In genomic region chr14:77123381-77124344, GRCh38 we compare ENCODE assay signal across 8 cellular contexts. TPM values are rescaled to one million over a fixed set of nuclear protein-coding genes. Genes with fewer than 3 reads are reported as not detected.
DNase-seq lines count a peak whose midpoint lies in the region; ATAC-seq, FAIRE-seq and TF ChIP-seq lines count a peak whose summit lies in the region.

No MANE protein-coding gene starts in this region.

- in situ Hi-C loops in GM12878 (cut with MboI) = no loop called here

- BruUV-seq in GM12878 (replicated peaks; lab: Mats Ljungman, UMichigan) = no TSS peak

- H3K27me3 ChIP-seq in GM12878 (replicated peaks in 1 of 2; ENCODE audit: control insufficient read depth in 2 of 2, insufficient read depth in 2 of 2, low read length in 1 of 2) = peaks cover 6 to 7% of the 10 kb centered on the region in 2 experiments; a peak in 2 of 4 replicates
- peaks cover 0 to 6% of the 10 kb centered on the region in 2 donors for H3K27me3 ChIP-seq in tibial artery

- no peak for TF ChIP-seq POLR2A in GM12878 (IDR thresholded peaks at IDR 0.05; ENCODE audit: low read depth, low read length)

- no peaks in the 10 kb centered on the region for H3K79me2 ChIP-seq in GM12878 (ENCODE audit: control insufficient read depth, insufficient read depth, low read length)

- H3K4me3 ChIP-seq in GM12878 (no peak overlapping the region; the same call in 1 of the 2 replicates), tibial artery (no peak overlapping the region)

- H3K9ac ChIP-seq in GM12878 (ENCODE audit: control insufficient read depth, insufficient read depth, low read length) = no peak overlapping the region

- no peak for ATAC-seq in GM12878
- ATAC-seq in GM19397 (IDR thresholded peaks at IDR 0.05; ENCODE audit: unreplicated experiment) = no peak

- peak; percentile 14 for DNase-seq in DMS 273 treated with DMSO at 0.1 percent for 48 hours (lab: John Stamatoyannopoulos, UW)
- DNase-seq in NCI-H1105 treated with DMSO at 0.1 percent for 48 hours (lab: John Stamatoyannopoulos, UW) = peak; percentile 61
- no peak for DNase-seq in GM12878 (ENCODE audit: low read depth, low spot score)
- peak; percentile 71 for DNase-seq in mesenteric fat pad (ENCODE audit: low spot score)
- DNase-seq in effector CD4-positive, alpha-beta T cell = no peak
- DNase-seq in tibial artery = no peak
- DNase-seq in NK-92 (lab: John Stamatoyannopoulos, UW; ENCODE audit: unreplicated experiment) = no peak

- no peak for TF ChIP-seq RAD21 in GM12878 (IDR thresholded peaks at IDR 0.05; ENCODE audit: insufficient read depth, low read depth, low read length)

- CTCF ChIA-PET in GM12878 (lab: Yijun Ruan, JAX) = interaction anchor here (0.5 to 21.2 kb wide), 35 partner anchors 7 to 706 kb away, joined by 3 to 445 read pairs (median 4); partner anchors contain the start of genes CIPC, GSTZ1 and POMT2

- no peak overlapping the region for H2AFZ ChIP-seq in GM12878 (ENCODE audit: control insufficient read depth, low read depth, low read length)

- no peaks in the 10 kb centered on the region for H4K20me1 ChIP-seq in GM12878 (ENCODE audit: control insufficient read depth, insufficient read depth)

- H3K27ac ChIP-seq in GM12878 (ENCODE audit: control insufficient read depth, insufficient read depth) = no peak overlapping the region
- no peak overlapping the region for H3K27ac ChIP-seq in tibial artery

- SMC1A ChIA-PET in GM12878 (lab: Charles Lee; ENCODE audit: uncharacterized antibody, unreplicated experiment) = interaction anchor here (0.6 to 20.2 kb wide), 20 partner anchors 9 to 447 kb away, joined by 3 to 428 read pairs (median 7); partner anchors contain the start of gene CIPC

- peak overlapping the region; percentile 90 for H3K4me2 ChIP-seq in GM12878 (ENCODE audit: control insufficient read depth, insufficient read depth)

- TF ChIP-seq EP300 in GM12878 (IDR thresholded peaks at IDR 0.05; ENCODE audit: borderline replicate concordance in 1 of 2, control insufficient read depth in 1 of 2, low read depth in 2 of 2, low read length in 2 of 2) = no peak

- no peak for TF ChIP-seq CTCF in GM12878 (IDR thresholded peaks at IDR 0.05 in 2 of 3, conservative IDR thresholded peaks at IDR 0.05 in 1 of 3; ENCODE audit: control insufficient read depth in 2 of 3, extremely low read depth in 1 of 3, insufficient read depth in 1 of 3, low read depth in 3 of 3, low read length in 3 of 3)
- TF ChIP-seq CTCF in tibial artery (IDR thresholded peaks at IDR 0.05) = no peak

- POLR2A ChIA-PET in GM12878 (lab: Charles Lee) = interaction anchor here (0.6 to 5.2 kb wide), 6 partner anchors 21 to 77 kb away, joined by 3 to 68 read pairs (median 4); partner anchors contain the start of gene CIPC

- RAD21 ChIA-PET in GM12878 (lab: Charles Lee; ENCODE audit: unreplicated experiment) = interaction anchor here (0.6 to 5.7 kb wide), 25 partner anchors 10 to 250 kb away, joined by 3 to 185 read pairs (median 8); partner anchors contain the start of gene CIPC

- H3K4me1 ChIP-seq in GM12878 (ENCODE audit: control insufficient read depth, insufficient read depth, low read length) (peaks cover 53% of the 10 kb centered on the region), tibial artery (peaks cover 0 to 25% (median 15%) of the 10 kb centered on the region in 4 donors)

- intact Hi-C loops in GM12878 (cut with micrococcal nuclease; ENCODE audit: unreplicated experiment) = no loop called here
- intact Hi-C loops in tibial artery (cut with DNase I; ENCODE audit: low total_unique reads) = no loop called here

- no peaks in the 10 kb centered on the region for H3K36me3 ChIP-seq in GM12878 (ENCODE audit: control insufficient read depth in 2 of 2, insufficient read depth in 2 of 2, low read length in 1 of 2)
- peaks cover 4 to 24% (median 11%) of the 10 kb centered on the region in 3 donors for H3K36me3 ChIP-seq in tibial artery

- H3K9me3 ChIP-seq in GM12878 (replicated peaks; ENCODE audit: control insufficient read depth, insufficient read depth, low read length) = no peaks in the 10 kb centered on the region
- H3K9me3 ChIP-seq in tibial artery = no peaks in the 10 kb centered on the region

- FAIRE-seq in GM12878 (lab: Jason Lieb, UNC) = no peak

- WGBS in GM12878 (ENCODE audit: insufficient coverage, insufficient replicate concordance, low lambda C conversion rate, missing lambda C conversion rate) = 8% methylated on average over 9 of the region's 9 CpGs

TF ChIP-seq in GM12878, 131 proteins besides CTCF, POLR2A, EP300 and RAD21 (continues in another document):
- TF ChIP-seq POU2F2 (IDR thresholded peaks at IDR 0.05; ENCODE audit: borderline replicate concordance, low read depth, low read length) (no peak), MEF2B (IDR thresholded peaks at IDR 0.05; ENCODE audit: partially characterized antibody, poor library complexity, severe bottlenecking) (peak; percentile 78), FOS (IDR thresholded peaks at IDR 0.05; ENCODE audit: borderline replicate concordance, extremely low read depth, insufficient read length) (no peak), MTA3 (IDR thresholded peaks at IDR 0.05; ENCODE audit: borderline replicate concordance, low read length) (no peak), NR2F1 (conservative IDR thresholded peaks at IDR 0.05) (no peak)

RNA-seq across cellular contexts. Expression of gene ZDHHC22, which starts 17.9 kb away (rescaled TPM):
- total RNA-seq in GM12878 (2013; cell fraction: nucleolus; rRNA removed) = not detected in 2 replicates
- total RNA-seq in GM12878 (2014; rRNA removed) (not detected in 2 replicates), GM12878 (2014; rRNA removed; fragmentation: Illumina TruSeq; extraction: Trizol) (not detected in 2 replicates), GM12878 (2021) (not detected in 2 replicates), mesenteric fat pad (not detected)
- not detected for polyA plus RNA-seq in GM12878 (2011; ENCODE audit: low read depth)
- polyA plus RNA-seq in GM12878 (2011; rRNA removed) (not detected in 2 replicates), GM12878 (2014; fragmentation: Illumina TruSeq; extraction: Trizol) (not detected in 2 replicates), GM12878 (2014; fragmentation: Nextera tagmentation; extraction: Ambion mirVana) (not detected), GM12878 (2014; rRNA removed) (not detected in 2 replicates), GM12878 (2016; fragmentation: Nextera tagmentation; extraction: Ambion mirVana) (under 1 TPM in 1 of 2 experiments, not detected in 1; 0.06 TPM)
- polyA plus RNA-seq in GM12878 (2011; cell fraction: cytosol; rRNA removed) = 0.02 and 0.03 TPM in 2 replicates
- polyA plus RNA-seq in GM12878 (2011; cell fraction: nucleus; rRNA removed) = 0.03 and 0.04 TPM in 2 replicates
- polyA plus RNA-seq in GM12878 (2012) = not detected in 2 replicates
- polyA minus RNA-seq in GM12878 (2011; rRNA and poly(A)+ RNA removed) = 0.10 TPM in 1 of 2 replicates, not detected in the other
- polyA minus RNA-seq in GM12878 (2011; cell fraction: cytosol; rRNA and poly(A)+ RNA removed) = not detected in 2 replicates
- not detected in 2 replicates for polyA minus RNA-seq in GM12878 (2011; cell fraction: nucleus; rRNA and poly(A)+ RNA removed)

RNA-seq across cellular contexts. Expression of gene CIPC, which starts 25.6 kb away (rescaled TPM):
- total RNA-seq in GM12878 (2013; cell fraction: nucleolus; rRNA removed) = 57.9 and 60.2 TPM in 2 replicates
- total RNA-seq in GM12878 (2014; rRNA removed) = 19.8 and 24.7 TPM in 2 replicates
- total RNA-seq in GM12878 (2014; rRNA removed; fragmentation: Illumina TruSeq; extraction: Trizol) = 16.3 and 17.2 TPM in 2 replicates
- total RNA-seq in GM12878 (2021) = 17.7 and 20.3 TPM in 2 replicates
- 6.8 TPM for polyA plus RNA-seq in GM12878 (2011; ENCODE audit: low read depth)
- 29.5 and 35.3 TPM in 2 replicates for polyA plus RNA-seq in GM12878 (2011; rRNA removed)
- polyA plus RNA-seq in GM12878 (2011; cell fraction: cytosol; rRNA removed) = 23.3 and 24.7 TPM in 2 replicates
- polyA plus RNA-seq in GM12878 (2011; cell fraction: nucleus; rRNA removed) = 18.1 and 20.6 TPM in 2 replicates
- polyA plus RNA-seq in GM12878 (2012) = 6.9 and 9.0 TPM in 2 replicates
- polyA plus RNA-seq in GM12878 (2014; fragmentation: Illumina TruSeq; extraction: Trizol) = 17.0 and 20.8 TPM in 2 replicates
- 1 to 10 TPM; 5.6 to 6.6 TPM for polyA plus RNA-seq in GM12878 (2014; fragmentation: Nextera tagmentation; extraction: Ambion mirVana)
- 14.5 and 16.8 TPM in 2 replicates for polyA plus RNA-seq in GM12878 (2014; rRNA removed)
- polyA plus RNA-seq in GM12878 (2016; fragmentation: Nextera tagmentation; extraction: Ambion mirVana) = 10 to 100 TPM; 11.9 to 14.4 TPM
- 27.8 and 31.7 TPM in 2 replicates for polyA minus RNA-seq in GM12878 (2011; rRNA and poly(A)+ RNA removed)
- 10.4 and 11.5 TPM in 2 replicates for polyA minus RNA-seq in GM12878 (2011; cell fraction: cytosol; rRNA and poly(A)+ RNA removed)
- 8.9 and 10.4 TPM in 2 replicates for polyA minus RNA-seq in GM12878 (2011; cell fraction: nucleus; rRNA and poly(A)+ RNA removed)
- 23.1 TPM for total RNA-seq in mesenteric fat pad

RNA-seq across cellular contexts. Expression of gene TMEM63C, which starts 57.9 kb away (rescaled TPM):
- total RNA-seq in GM12878 (2013; cell fraction: nucleolus; rRNA removed) = 12.5 and 15.2 TPM in 2 replicates
- 0.06 and 0.38 TPM in 2 replicates for total RNA-seq in GM12878 (2014; rRNA removed)
- 0.09 and 0.60 TPM in 2 replicates for total RNA-seq in GM12878 (2014; rRNA removed; fragmentation: Illumina TruSeq; extraction: Trizol)
- total RNA-seq in GM12878 (2021) = 0.74 and 1.3 TPM in 2 replicates
- 0.13 TPM for polyA plus RNA-seq in GM12878 (2011; ENCODE audit: low read depth)
- 0.68 and 1.2 TPM in 2 replicates for polyA plus RNA-seq in GM12878 (2011; rRNA removed)
- polyA plus RNA-seq in GM12878 (2011; cell fraction: cytosol; rRNA removed) = 2.1 and 2.3 TPM in 2 replicates
- 5.7 and 7.8 TPM in 2 replicates for polyA plus RNA-seq in GM12878 (2011; cell fraction: nucleus; rRNA removed)
- 0.24 and 0.38 TPM in 2 replicates for polyA plus RNA-seq in GM12878 (2012)
- 0.16 and 0.41 TPM in 2 replicates for polyA plus RNA-seq in GM12878 (2014; fragmentation: Illumina TruSeq; extraction: Trizol)
- polyA plus RNA-seq in GM12878 (2014; fragmentation: Nextera tagmentation; extraction: Ambion mirVana) = not detected
- 0.34 and 0.37 TPM in 2 replicates for polyA plus RNA-seq in GM12878 (2014; rRNA removed)
- not detected for polyA plus RNA-seq in GM12878 (2016; fragmentation: Nextera tagmentation; extraction: Ambion mirVana)
- polyA minus RNA-seq in GM12878 (2011; rRNA and poly(A)+ RNA removed) = 1.2 and 2.6 TPM in 2 replicates
- 0.27 TPM in 1 of 2 replicates, not detected in the other for polyA minus RNA-seq in GM12878 (2011; cell fraction: cytosol; rRNA and poly(A)+ RNA removed)
- 2.1 and 3.5 TPM in 2 replicates for polyA minus RNA-seq in GM12878 (2011; cell fraction: nucleus; rRNA and poly(A)+ RNA removed)
- total RNA-seq in mesenteric fat pad = 0.51 TPM

Comparison
In these comparisons a context has a peak if more than half of its experiments do, and no peak if none do; other contexts are left out.
1. DNase-seq: peak in DMS 273 treated with DMSO at 0.1 percent for 48 hours (single experiment), NCI-H1105 treated with DMSO at 0.1 percent for 48 hours (single experiment) and mesenteric fat pad (single experiment); none in GM12878 (single experiment), effector CD4-positive, alpha-beta T cell (single experiment), tibial artery (0 of 2) and NK-92 (single experiment).